In the genomic region with DNA sequence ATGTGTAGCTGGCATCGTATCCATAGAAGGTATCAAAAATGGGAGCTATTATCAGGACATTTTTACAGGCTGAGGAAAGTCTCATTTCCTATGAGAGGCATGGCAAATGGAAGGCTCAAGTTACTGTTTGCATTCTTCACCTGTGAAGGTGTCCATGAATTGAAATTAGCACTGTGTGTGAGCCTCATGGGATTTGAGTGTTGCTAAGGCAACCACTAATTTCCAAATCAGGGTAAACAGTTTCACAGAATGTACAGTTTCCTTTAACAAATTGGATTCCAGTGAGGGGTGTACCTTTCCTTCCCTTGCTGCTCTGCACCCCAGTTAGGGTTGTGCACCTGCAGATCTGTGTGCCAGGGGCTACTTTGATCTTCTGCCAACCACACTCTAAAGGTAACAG, we compare ENCODE assay signal across 25 cellular contexts.
DNase-seq lines count a peak whose midpoint lies in the region; ATAC-seq and TF ChIP-seq lines count a peak whose summit lies in the region.
"Had no signal": no experiment of that assay in that cellular context is flagged by ENCODE, and none has a peak within 500 bp of the region (broad histone marks: within the 10 kb centered on the region; RNA-seq: fewer than 3 reads in every experiment).

No MANE protein-coding gene starts in this region.

- 100% methylated on average over 1 of the region's 1 CpG for whole genome bisulfite sequencing in smooth muscle cell (ENCODE audit: low lambda C conversion rate)

- TF ChIP-seq CTCF in smooth muscle cell (IDR thresholded peaks at IDR 0.05; ENCODE audit: borderline replicate concordance, insufficient read depth, poor library complexity, severe bottlenecking): no peak

- no peak overlapping the region for H3K9ac ChIP-seq in smooth muscle cell (ENCODE audit: low read depth)

- H3K27ac ChIP-seq in smooth muscle cell (ENCODE audit: low read depth): no peak overlapping the region
- H3K27ac ChIP-seq: body of pancreas, left lung, neutrophil, WERI-Rb-1 had no signal

- H3K79me2 ChIP-seq in smooth muscle cell (ENCODE audit: low read depth): no peaks in the 10 kb centered on the region

- H3K9me3 ChIP-seq in smooth muscle cell (replicated peaks; ENCODE audit: low read depth): no peaks in the 10 kb centered on the region
- H3K9me3 ChIP-seq: body of pancreas, left lung, neutrophil had no signal

- no peaks in the 10 kb centered on the region for H3F3A ChIP-seq in smooth muscle cell (ENCODE audit: low read depth)

- ATAC-seq in GM18519 (IDR thresholded peaks at IDR 0.05; ENCODE audit: low FRiP score, unreplicated experiment): no peak
- ATAC-seq: body of pancreas; left lung; Panc1; sciatic nerve; stimulated activated effector memory CD8-positive, alpha-beta T cell treated with anti-CD3 and anti-CD28 coated beads, Interleukin-12 subunit alpha, Interleukin-12 subunit beta, amount 100 ng/mL, for 72 hours had no signal

- no peak overlapping the region for H3K4me2 ChIP-seq in smooth muscle cell

- no peaks in the 10 kb centered on the region for H3K27me3 ChIP-seq in smooth muscle cell (ENCODE audit: low read depth)
- H3K27me3 ChIP-seq: body of pancreas, left lung, neutrophil had no signal

- peaks cover 5% of the 10 kb centered on the region for H3K4me1 ChIP-seq in smooth muscle cell (ENCODE audit: low read depth)
- H3K4me1 ChIP-seq: body of pancreas, left lung had no signal

- H3K36me3 ChIP-seq in smooth muscle cell (ENCODE audit: low read depth): no peaks in the 10 kb centered on the region
- H3K36me3 ChIP-seq: left lung, neutrophil, WERI-Rb-1 had no signal

- H3K4me3 ChIP-seq in smooth muscle cell: no peak overlapping the region
- H3K4me3 ChIP-seq: body of pancreas, left lung had no signal

- DNase-seq in NCI-H1417 (lab: John Stamatoyannopoulos, UW) (peak in 2 of 3 experiments; percentile 1 to 42), NCI-H1417 treated with DMSO at 0.1 percent for 48 hours (lab: John Stamatoyannopoulos, UW) (no peak), NCI-H1436 (lab: John Stamatoyannopoulos, UW) (peak; percentile 47), NCI-H345 treated with DMSO at 0.1 percent for 48 hours (lab: John Stamatoyannopoulos, UW; ENCODE audit: unreplicated experiment) (peak; percentile 29), iPS-NIHi11 (ENCODE audit: low spot score) (peak; percentile 5), smooth muscle cell (lab: John Stamatoyannopoulos, UW; ENCODE audit: unreplicated experiment) (no peak), nucleus accumbens (lab: John Stamatoyannopoulos, UW) (no peak)
- DNase-seq: activated CD4-positive, alpha-beta T cell treated with anti-CD3 and anti-CD28 coated beads, Interleukin-2, amount 10 ng/mL, durations not matched to agents 7 days and 5 days; activated T-cell treated with anti-CD3 and anti-CD28 coated beads, Interleukin-2, amount 50 U/mL, for 24 hours; body of pancreas; HCEC 1CT; hypothalamus; Kasumi-1; left lung; mesenchymal stem cell; MV-4-11; NCI-H446 treated with DMSO at 0.1 percent for 48 hours; SHP77; stimulated activated CD4-positive, alpha-beta T cell treated with anti-CD3 and anti-CD28 coated beads, Interleukin-4, amount 100 ng/mL, for 24 hours; WERI-Rb-1 had no signal

- H2AFZ ChIP-seq in smooth muscle cell (ENCODE audit: low read depth): no peak overlapping the region

- H4K20me1 ChIP-seq in smooth muscle cell (ENCODE audit: low read depth): no peaks in the 10 kb centered on the region

Comparison
In these comparisons a context has a peak if more than half of its experiments do, and no peak if none do; other contexts are left out.
1. DNase-seq: peak in NCI-H1417 (2 of 3), NCI-H1436 (single experiment), NCI-H345 treated with DMSO at 0.1 percent for 48 hours (single experiment) and iPS-NIHi11 (single experiment); none in NCI-H1417 treated with DMSO at 0.1 percent for 48 hours (single experiment), smooth muscle cell (single experiment) and nucleus accumbens (0 of 56).